22 cellular contexts compared by ENCODE assay signal in the genomic region with DNA sequence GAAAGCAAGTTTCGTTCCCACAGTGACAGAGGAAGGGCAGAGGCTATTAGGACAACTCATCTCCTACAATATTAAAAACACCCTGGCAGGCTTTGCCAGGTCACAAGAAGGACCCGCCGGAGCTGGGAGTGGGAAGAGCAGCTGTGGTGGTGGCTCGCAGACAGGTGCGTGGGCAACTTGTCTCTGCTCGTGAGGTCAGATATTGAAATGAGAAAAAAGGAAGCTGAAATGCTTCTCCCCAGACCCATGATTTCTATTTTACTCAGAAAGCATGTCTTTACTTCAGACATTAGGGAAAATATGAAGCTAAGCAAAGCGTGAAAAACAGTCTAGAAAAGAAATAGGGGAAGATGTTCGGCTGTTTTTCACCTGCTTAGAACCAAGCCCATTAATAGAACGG.
"Had no signal": no experiment of that assay in that cellular context is flagged by ENCODE, and none has a peak within 500 bp of the region (broad histone marks: within the 10 kb centered on the region; RNA-seq: fewer than 3 reads in every experiment).

No MANE protein-coding gene starts in this region.

- H3K4me3 ChIP-seq: body of pancreas, PC-9 had no signal

- H2AFZ ChIP-seq: PC-9 had no signal

- H3K27ac ChIP-seq: body of pancreas, PC-9 had no signal

- H3K9me3 Mint-ChIP-seq: activated naive CD4-positive, alpha-beta T cell treated with anti-CD3 and anti-CD28 coated beads, Interleukin-2, amount 50 U/mL, for 24 hours had no signal

- H3K4me2 ChIP-seq: PC-9 had no signal

- H3K4me1 ChIP-seq: body of pancreas had no signal

- DNase-seq: activated CD4-positive, alpha-beta T cell treated with anti-CD3 and anti-CD28 coated beads for 48 hours; activated CD4-positive, alpha-beta T cell treated with anti-CD3 and anti-CD28 coated beads, Interleukin-2, amount 50 U/mL, for 4 hours; activated CD4-positive, CD25-positive, alpha-beta regulatory T cell treated with anti-CD3 and anti-CD28 coated beads, Interleukin-2, amount 50 U/mL, for 72 hours; activated CD8-positive, alpha-beta memory T cell treated with anti-CD3 and anti-CD28 coated beads, Interleukin-2, amount 50 U/mL, for 48 hours; activated CD8-positive, alpha-beta T cell treated with anti-CD3 and anti-CD28 coated beads, Interleukin-2, amount 10 ng/mL, durations not matched to agents 7 days and 5 days; activated T-cell treated with anti-CD3 and anti-CD28 coated beads, Interleukin-2, amount 50 U/mL, for 1 hour; aorta; body of pancreas; Karpas-422; NCI-H1092; NCI-H2029; NCI-H2107; NCI-H2171 treated with DMSO at 0.1 percent for 48 hours; NCI-H345; NCI-H510A; NCI-H82; PC-9; SHP77 treated with DMSO at 0.1 percent for 48 hours; T-helper 17 cell; T-helper 9 cell had no signal

- H3K27ac Mint-ChIP-seq: activated CD8-positive, alpha-beta T cell treated with anti-CD3 and anti-CD28 coated beads, Interleukin-2, amount 10 ng/mL, durations not matched to agents 7 days and 5 days; activated naive CD4-positive, alpha-beta T cell treated with anti-CD3 and anti-CD28 coated beads, Interleukin-2, amount 50 U/mL, for 24 hours; T-helper 17 cell; WTC11 had no signal

- H3K4me1 Mint-ChIP-seq: activated naive CD4-positive, alpha-beta T cell treated with anti-CD3 and anti-CD28 coated beads, Interleukin-2, amount 50 U/mL, for 24 hours; T-helper 17 cell had no signal

- H3K4me3 Mint-ChIP-seq: activated CD8-positive, alpha-beta T cell treated with anti-CD3 and anti-CD28 coated beads, Interleukin-2, amount 10 ng/mL, durations not matched to agents 7 days and 5 days; activated naive CD4-positive, alpha-beta T cell treated with anti-CD3 and anti-CD28 coated beads, Interleukin-2, amount 50 U/mL, for 24 hours; T-helper 17 cell; WTC11 had no signal

- H3K27me3 ChIP-seq: body of pancreas had no signal

- H3K9me3 ChIP-seq: body of pancreas had no signal

- ATAC-seq: activated CD8-positive, alpha-beta T cell treated with anti-CD3 and anti-CD28 coated beads, Interleukin-2, amount 10 ng/mL, durations not matched to agents 7 days and 5 days; body of pancreas; T-helper 17 cell; WTC11 had no signal

- H3K36me3 Mint-ChIP-seq: activated naive CD4-positive, alpha-beta T cell treated with anti-CD3 and anti-CD28 coated beads, Interleukin-2, amount 50 U/mL, for 24 hours; WTC11 had no signal
